ENCODE assay signal across 1 cellular context in the genomic region with DNA sequence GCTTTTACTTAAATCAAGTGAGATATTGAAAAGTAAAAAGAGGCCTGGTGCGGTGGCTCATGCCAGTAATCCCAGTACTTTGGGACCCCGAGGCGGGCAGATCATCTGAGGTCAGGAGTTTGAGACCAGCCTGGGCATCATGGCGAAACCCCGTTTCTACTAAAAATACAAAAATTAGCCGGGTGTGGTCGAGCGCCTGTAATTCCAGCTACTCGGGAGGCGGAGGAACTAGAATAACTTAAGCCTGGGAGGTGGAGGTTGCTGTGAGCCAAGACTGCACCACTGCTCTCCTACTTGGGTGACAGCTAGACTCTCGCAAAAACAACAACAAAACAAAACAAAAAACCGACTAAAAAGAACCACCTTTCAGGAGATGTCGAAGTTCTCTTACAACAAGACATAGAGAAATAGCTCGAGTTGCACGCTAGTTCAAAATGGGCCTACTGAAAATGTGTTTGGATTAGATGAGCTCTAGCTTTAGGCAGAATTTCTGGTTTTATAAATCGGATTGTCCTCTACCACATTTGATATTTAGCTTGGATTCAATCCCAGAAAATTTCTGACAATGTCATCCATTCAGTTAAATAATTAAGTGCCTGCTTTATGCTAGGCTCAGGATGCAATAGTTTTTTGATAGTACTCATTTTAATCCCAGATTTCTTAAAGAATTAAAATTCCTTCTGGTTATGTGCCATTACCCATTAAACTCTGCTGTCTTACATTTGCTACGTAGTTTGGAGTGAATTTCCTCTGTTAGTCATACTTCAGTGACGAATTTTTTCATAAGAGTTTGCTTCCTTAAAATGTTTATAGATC.
TF ChIP-seq lines count a peak whose summit lies in the region.

No MANE protein-coding gene starts in this region.

TF ChIP-seq in GM23338, 12 proteins besides CTCF, POLR2A, EP300 and RAD21 (continued from another document):
- no peak for TF ChIP-seq ZNF462 (CRISPR knock-in tag; IDR thresholded peaks at IDR 0.05)
- no peak for TF ChIP-seq JUNB (IDR thresholded peaks at IDR 0.05; ENCODE audit: unreplicated experiment)
- no peak for TF ChIP-seq ETS1 (IDR thresholded peaks at IDR 0.05)
TF ChIP-seq in GM23338: peak in this region for 0.
